8 cellular contexts compared by ENCODE assay signal in genomic region chr16:22898874-22899348, GRCh38.
DNase-seq lines count a peak whose midpoint lies in the region; ATAC-seq and TF ChIP-seq lines count a peak whose summit lies in the region.

No MANE protein-coding gene starts in this region.

- TF ChIP-seq CTCF in WERI-Rb-1 (IDR thresholded peaks at IDR 0.05; ENCODE audit: low read depth, low read length) = peak; percentile 84
- peak; percentile 80 for TF ChIP-seq CTCF in liver (IDR thresholded peaks at IDR 0.05; ENCODE audit: low read depth, low read length, missing input control)

- peak; percentile 23 for DNase-seq in NK-92 treated with Interleukin-12 subunit alpha and Interleukin-12 subunit beta, amount 100 ng/mL, for 24 hours (lab: John Stamatoyannopoulos, UW)
- no peak for DNase-seq in NK-92 (lab: John Stamatoyannopoulos, UW; ENCODE audit: unreplicated experiment)
- peak; percentile 46 to 70 for DNase-seq in NCI-H1930 (lab: John Stamatoyannopoulos, UW)
- DNase-seq in WERI-Rb-1 = peak; percentile 83
- DNase-seq in dermis blood vessel endothelial cell = peak; percentile 92
- DNase-seq in stimulated activated CD4-positive, alpha-beta T cell treated with anti-CD3 and anti-CD28 coated beads, TNF-alpha, amount 100 ng/mL, for 4 hours (ENCODE audit: low read depth in 3 of 3) = peak in 2 of 3 experiments; percentile 8 to 9

- TF ChIP-seq RAD21 in liver (IDR thresholded peaks at IDR 0.05) = peak; percentile 88 to 94

- H3K36me3 ChIP-seq in WERI-Rb-1 = no peaks in the 10 kb centered on the region
- no peaks in the 10 kb centered on the region for H3K36me3 ChIP-seq in liver (ENCODE audit: control insufficient read depth in 4 of 4, insufficient read depth in 3 of 4, low read depth in 1 of 4, low read length in 3 of 4)

- H3K9me3 ChIP-seq in WERI-Rb-1 (ENCODE audit: severe bottlenecking) = no peaks in the 10 kb centered on the region
- H3K9me3 ChIP-seq in liver (ENCODE audit: control insufficient read depth in 4 of 4, low read length in 3 of 4) = no peaks in the 10 kb centered on the region

- no peak overlapping the region for H3K27ac ChIP-seq in WERI-Rb-1
- H3K27ac ChIP-seq in liver (ENCODE audit: low read depth in 1 of 2, low read length in 2 of 2) = no peak overlapping the region

- no peak for ATAC-seq in GM18861 (IDR thresholded peaks at IDR 0.05; ENCODE audit: unreplicated experiment)

- WGBS in liver = 5% methylated on average over 10 of the region's 10 CpGs

- peaks cover 0 to 4% (median 0%) of the 10 kb centered on the region in 4 donors for H3K4me1 ChIP-seq in liver (ENCODE audit: control insufficient read depth in 4 of 4, insufficient read depth in 4 of 4, low read length in 3 of 4)

- no peaks in the 10 kb centered on the region for H3K27me3 ChIP-seq in WERI-Rb-1 (ENCODE audit: insufficient read depth, low read depth, severe bottlenecking)
- H3K27me3 ChIP-seq in liver (ENCODE audit: control insufficient read depth in 4 of 4, insufficient read depth in 4 of 4, low read length in 3 of 4) = peaks cover 0 to 20% (median 0%) of the 10 kb centered on the region in 4 donors

- peak overlapping the region; percentile 14; the same call in 1 of the 2 replicates for H3K4me3 ChIP-seq in WERI-Rb-1 (ENCODE audit: low read depth, low read length)
- no peak overlapping the region for H3K4me3 ChIP-seq in liver (ENCODE audit: low read depth in 1 of 3, low read length in 3 of 3)

- no peak overlapping the region for H3K9ac ChIP-seq in liver (ENCODE audit: low read depth in 1 of 2, low read length in 2 of 2)

TF ChIP-seq in liver, 16 proteins besides CTCF, POLR2A, EP300 and RAD21:
- peak; percentile 28 for TF ChIP-seq NR2F2 (IDR thresholded peaks at IDR 0.05)
- no peak for TF ChIP-seq REST (IDR thresholded peaks at IDR 0.05)
